8 cellular contexts compared by ENCODE assay signal in the genomic region with DNA sequence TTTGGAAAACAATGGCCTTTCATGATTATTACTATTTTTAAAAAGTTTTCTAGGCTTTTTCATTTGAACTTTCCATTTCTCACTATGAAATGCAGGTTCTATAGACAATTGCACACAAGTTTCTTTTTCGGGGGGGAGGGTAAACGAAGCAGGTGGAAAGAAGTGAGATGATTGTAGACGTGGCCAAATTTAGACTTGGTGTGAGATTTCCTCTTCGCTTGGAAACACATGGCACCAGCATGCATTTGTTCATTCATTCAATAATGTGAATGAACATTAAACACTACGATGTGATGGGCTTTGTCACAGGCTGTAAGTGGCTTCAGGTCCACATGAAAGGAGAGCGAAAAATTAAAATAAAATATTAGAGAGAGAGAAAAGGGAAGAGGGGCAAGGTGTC. TPM values are rescaled to one million over a fixed set of nuclear protein-coding genes. Genes with fewer than 3 reads are reported as not detected.
DNase-seq lines count a peak whose midpoint lies in the region; ATAC-seq, FAIRE-seq and TF ChIP-seq lines count a peak whose summit lies in the region.

No MANE protein-coding gene starts in this region.

- H3K9me2 ChIP-seq in Karpas-422 (replicated peaks; ENCODE audit: insufficient read depth, low read length): no peaks in the 10 kb centered on the region

- no peak overlapping the region for H3K9ac ChIP-seq in Karpas-422 (ENCODE audit: low read length)

- intact Hi-C loops in body of pancreas (cut with DNase I): no loop called here

- H3K4me1 Mint-ChIP-seq in activated T-cell treated with anti-CD3 and anti-CD28 coated beads, Interleukin-2, amount 50 U/mL, for 72 hours (ENCODE audit: low read depth): peaks cover 59% of the 10 kb centered on the region
- H3K4me1 Mint-ChIP-seq in natural killer cell treated with Interleukin-12 subunit alpha and Interleukin-12 subunit beta and Interleukin-15 and Interleukin-18, amount 100 ng/mL, for 72 hours (ENCODE audit: low read depth in 2 of 2): peaks cover 30 to 47% of the 10 kb centered on the region in 2 donors

- whole genome bisulfite sequencing in body of pancreas, 2 donors: 57 to 58% methylated on average over 6 of the region's 6 CpGs

- H4K20me1 ChIP-seq in Karpas-422 (ENCODE audit: insufficient read depth, low read depth, low read length): no peaks in the 10 kb centered on the region

- no peaks in the 10 kb centered on the region for H3K9me3 ChIP-seq in body of pancreas
- no peaks in the 10 kb centered on the region for H3K9me3 ChIP-seq in Karpas-422 (ENCODE audit: low read length)

- H3K4me1 ChIP-seq in body of pancreas: peaks cover 11% of the 10 kb centered on the region
- H3K4me1 ChIP-seq in Karpas-422 (ENCODE audit: low read length): peaks cover 11% of the 10 kb centered on the region

- no peak for FAIRE-seq in GM12891 (lab: Jason Lieb, UNC)

- peaks cover 3% of the 10 kb centered on the region for H3K27me3 Mint-ChIP-seq in activated T-cell treated with anti-CD3 and anti-CD28 coated beads, Interleukin-2, amount 50 U/mL, for 72 hours (ENCODE audit: low read depth)
- peaks cover 0 to under 1% of the 10 kb centered on the region in 2 donors for H3K27me3 Mint-ChIP-seq in natural killer cell treated with Interleukin-12 subunit alpha and Interleukin-12 subunit beta and Interleukin-15 and Interleukin-18, amount 100 ng/mL, for 72 hours

- H3K36me3 Mint-ChIP-seq in activated T-cell treated with anti-CD3 and anti-CD28 coated beads, Interleukin-2, amount 50 U/mL, for 72 hours (ENCODE audit: insufficient read depth in 2 of 2): no peaks in the 10 kb centered on the region
- H3K36me3 Mint-ChIP-seq in natural killer cell treated with Interleukin-12 subunit alpha and Interleukin-12 subunit beta and Interleukin-15 and Interleukin-18, amount 100 ng/mL, for 72 hours: no peaks in the 10 kb centered on the region

- TF ChIP-seq POLR2A in body of pancreas (IDR thresholded peaks at IDR 0.05) (no peak), GM12891 (IDR thresholded peaks at IDR 0.05; ENCODE audit: low read depth, low read length) (no peak)

- peak overlapping the region; percentile 55 for H3K27ac Mint-ChIP-seq in activated T-cell treated with anti-CD3 and anti-CD28 coated beads, Interleukin-2, amount 50 U/mL, for 72 hours
- H3K27ac Mint-ChIP-seq in natural killer cell treated with Interleukin-12 subunit alpha and Interleukin-12 subunit beta and Interleukin-15 and Interleukin-18, amount 100 ng/mL, for 72 hours: peak overlapping the region; percentile 83 to 87

- no peak for DNase-seq in activated T-cell treated with anti-CD3 and anti-CD28 coated beads, Interleukin-2, amount 50 U/mL, for 72 hours
- no peak for DNase-seq in activated T-cell treated with anti-CD3 and anti-CD28 coated beads, Interleukin-2, amount 50 U/mL, for 1 hour
- DNase-seq in body of pancreas (no peak), Karpas-422 (no peak), GM12891 (ENCODE audit: insufficient read length, low spot score) (no peak)
- no peak for DNase-seq in natural killer cell treated with Interleukin-12 subunit alpha and Interleukin-12 subunit beta and Interleukin-15 and Interleukin-18, amount 100 ng/mL, for 72 hours (ENCODE audit: low spot score)
- DNase-seq in stimulated activated CD4-positive, alpha-beta T cell treated with anti-CD3 and anti-CD28 coated beads, Interleukin-12 subunit alpha, Interleukin-12 subunit beta, amount 100 ng/mL, for 4 hours: no peak

- no peaks in the 10 kb centered on the region for H3K27me3 ChIP-seq in body of pancreas
- H3K27me3 ChIP-seq in Karpas-422 (ENCODE audit: low read length): no peaks in the 10 kb centered on the region

- H3K4me3 ChIP-seq in body of pancreas (no peak overlapping the region), Karpas-422 (ENCODE audit: low read length) (no peak overlapping the region)

- H3K36me3 ChIP-seq in body of pancreas (replicated peaks in 1 of 2; ENCODE audit: insufficient read depth in 1 of 2, low read depth in 2 of 2): no peaks in the 10 kb centered on the region
- no peaks in the 10 kb centered on the region for H3K36me3 ChIP-seq in Karpas-422 (ENCODE audit: insufficient read depth, low read length)

- no peaks in the 10 kb centered on the region for H3K9me3 Mint-ChIP-seq in activated T-cell treated with anti-CD3 and anti-CD28 coated beads, Interleukin-2, amount 50 U/mL, for 72 hours
- no peaks in the 10 kb centered on the region for H3K9me3 Mint-ChIP-seq in natural killer cell treated with Interleukin-12 subunit alpha and Interleukin-12 subunit beta and Interleukin-15 and Interleukin-18, amount 100 ng/mL, for 72 hours

- H3K27ac ChIP-seq in body of pancreas: peak overlapping the region in 3 of 4 donors; percentile 85 to 88 (median 86)
- H3K27ac ChIP-seq in Karpas-422 (ENCODE audit: low read length): no peak overlapping the region

- TF ChIP-seq CTCF in body of pancreas (IDR thresholded peaks at IDR 0.05): no peak

- H3K79me2 ChIP-seq in Karpas-422 (ENCODE audit: low read length): no peaks in the 10 kb centered on the region

- H3K4me2 ChIP-seq in Karpas-422 (ENCODE audit: low read depth, low read length, poor library complexity, severe bottlenecking): no peak overlapping the region

- H3K4me3 Mint-ChIP-seq in activated T-cell treated with anti-CD3 and anti-CD28 coated beads, Interleukin-2, amount 50 U/mL, for 72 hours: peak overlapping the region; percentile 80 to 96
- H3K4me3 Mint-ChIP-seq in natural killer cell treated with Interleukin-12 subunit alpha and Interleukin-12 subunit beta and Interleukin-15 and Interleukin-18, amount 100 ng/mL, for 72 hours: peak overlapping the region; percentile 89

- no peak for ATAC-seq in activated T-cell treated with anti-CD3 and anti-CD28 coated beads, Interleukin-2, amount 50 U/mL, for 72 hours (replicated peaks in 1 of 2)
- peak; percentile 15 for ATAC-seq in HG03095 (IDR thresholded peaks at IDR 0.05; ENCODE audit: unreplicated experiment)
- ATAC-seq in body of pancreas: no peak
- no peak for ATAC-seq in natural killer cell treated with Interleukin-12 subunit alpha and Interleukin-12 subunit beta and Interleukin-15 and Interleukin-18, amount 100 ng/mL, for 72 hours

- H2AFZ ChIP-seq in Karpas-422 (ENCODE audit: low read length): no peak overlapping the region

TF ChIP-seq in GM12891, 5 proteins besides CTCF, POLR2A, EP300 and RAD21:
- TF ChIP-seq POU2F2 (IDR thresholded peaks at IDR 0.05; ENCODE audit: low read depth, low read length) (no peak), TAF1 (IDR thresholded peaks at IDR 0.05; ENCODE audit: low read depth, low read length) (no peak), PAX5 (IDR thresholded peaks at IDR 0.05; ENCODE audit: insufficient read depth, low read length, severe bottlenecking) (no peak), POLR2AphosphoS5 (IDR thresholded peaks at IDR 0.05; ENCODE audit: low read depth, low read length) (no peak), SPI1 (IDR thresholded peaks at IDR 0.05; ENCODE audit: low read depth, low read length) (no peak)

RNA-seq across cellular contexts. Expression of a gene that starts 35.9 kb away (rescaled TPM):
- not detected for total RNA-seq in activated T-cell treated with anti-CD3 and anti-CD28 coated beads, Interleukin-2, amount 50 U/mL, for 72 hours
- total RNA-seq in body of pancreas: under 1 TPM in 1 of 2 donors, not detected in 1; 0.26 TPM
- total RNA-seq in natural killer cell treated with Interleukin-12 subunit alpha and Interleukin-12 subunit beta and Interleukin-15 and Interleukin-18, amount 100 ng/mL, for 72 hours: under 1 TPM in 1 of 2 donors, not detected in 1; 0.50 TPM
- total RNA-seq in Karpas-422 (2014; rRNA removed; shearing (Covaris generic); ENCODE audit: low replicate concordance): not detected in 2 replicates
- polyA plus RNA-seq in GM12891 (2012; ENCODE audit: low read depth, missing spikeins): not detected
